Comparison of ENCODE assay signal across 8 cellular contexts in genomic region chr12:49567611-49568441, GRCh38. TPM values are rescaled to one million over a fixed set of nuclear protein-coding genes. Genes with fewer than 3 reads are reported as not detected.
DNase-seq lines count a peak whose midpoint lies in the region; ATAC-seq and TF ChIP-seq lines count a peak whose summit lies in the region.

TSS of gene MCRS1 (minus strand) at chr12:49568142. CDS start at chr12:49566731, 1,411 bp downstream.

- peak within 1 kb of the TSS; percentile 99 for H3K9ac ChIP-seq in fibroblast of lung (ENCODE audit: insufficient read depth, low read length)

- H4K20me1 ChIP-seq in fibroblast of lung (ENCODE audit: control insufficient read depth, extremely low read depth, insufficient read depth, low read length), result no peaks in the 10 kb centered on the region

- POLR2A ChIA-PET in naive thymus-derived CD8-positive, alpha-beta T cell (lab: Charles Lee), result interaction anchor here (0.5 to 2.0 kb wide), 15 partner anchors 9 to 1833 kb away, joined by 3 to 9 read pairs (median 3); partner anchors contain the start of genes DDX23, FMNL3, KCNH3 and POU6F1

- peaks cover 28 to 75% (median 68%) of the 10 kb centered on the region in 4 donors for H3K4me1 Mint-ChIP-seq in naive thymus-derived CD8-positive, alpha-beta T cell

- H3K4me2 ChIP-seq in fibroblast of lung (ENCODE audit: extremely low read depth, insufficient read depth, low read length), result peak within 1 kb of the TSS; percentile 100

- H3K4me3 ChIP-seq in fibroblast of lung (replicated peaks in 1 of 4; ENCODE audit: control extremely low read depth in 1 of 4, insufficient read depth in 1 of 4, low read depth in 3 of 4, low read length in 4 of 4), result peak within 1 kb of the TSS; percentile 77 to 100 (median 96)

- H3K27ac Mint-ChIP-seq in naive thymus-derived CD8-positive, alpha-beta T cell, result peak within 1 kb of the TSS; percentile 97 to 100 (median 100)

- peak within 1 kb of the TSS; percentile 98 for H3K27ac ChIP-seq in fibroblast of lung (ENCODE audit: insufficient read depth, low read length)

- TF ChIP-seq CTCF in fibroblast of lung (conservative IDR thresholded peaks at IDR 0.05 in 1 of 2, IDR thresholded peaks at IDR 0.05 in 1 of 2; ENCODE audit: low read depth in 1 of 2, low read length in 2 of 2), result no peak

- H3K27me3 ChIP-seq in fibroblast of lung (ENCODE audit: control insufficient read depth, insufficient read depth, low read length), result no peaks in the 10 kb centered on the region

- peak within 1 kb of the TSS; percentile 99 for H2AFZ ChIP-seq in fibroblast of lung (ENCODE audit: low read length)

- peaks cover 3% of the 10 kb centered on the region for H3K4me1 ChIP-seq in fibroblast of lung (ENCODE audit: control insufficient read depth, extremely low read depth, insufficient read depth, low read length)

- ATAC-seq in GM21786 (IDR thresholded peaks at IDR 0.05; ENCODE audit: unreplicated experiment), result peak; percentile 79
- peak; percentile 86 to 90 for ATAC-seq in naive thymus-derived CD8-positive, alpha-beta T cell

- DNase-seq in DMS79 (lab: John Stamatoyannopoulos, UW), result peak; percentile 82
- peak; percentile 93 to 94 for DNase-seq in Kasumi-1 (lab: John Stamatoyannopoulos, UW)
- peak; percentile 86 for DNase-seq in RPMI7951 (ENCODE audit: low read depth)
- peak; percentile 75 to 81 for DNase-seq in activated T-helper 1 cell treated with anti-CD3 and anti-CD28 coated beads, Interleukin-2, amount 50 U/mL, for 16 hours (ENCODE audit: low read depth in 1 of 2, low spot score in 1 of 2)
- DNase-seq in fibroblast of lung (ENCODE audit: low read depth in 2 of 2), result peak; percentile 85 to 93
- peak; percentile 83 to 97 (median 87) for DNase-seq in naive thymus-derived CD8-positive, alpha-beta T cell
- DNase-seq in stimulated activated naive CD4-positive, alpha-beta T cell (lab: John Stamatoyannopoulos, UW), result peak; percentile 85 to 99 (median 89)

- H3K9me3 ChIP-seq in fibroblast of lung (ENCODE audit: control insufficient read depth, insufficient read depth, low read depth, low read length), result no peaks in the 10 kb centered on the region

- H3K9me3 Mint-ChIP-seq in naive thymus-derived CD8-positive, alpha-beta T cell, result no peaks in the 10 kb centered on the region

- peaks cover 17% of the 10 kb centered on the region for H3K36me3 ChIP-seq in fibroblast of lung (ENCODE audit: control insufficient read depth, insufficient read depth, low read length)

- H3K79me2 ChIP-seq in fibroblast of lung (ENCODE audit: control insufficient read depth, insufficient read depth, low read length), result peaks cover 24% of the 10 kb centered on the region

- H3K27me3 Mint-ChIP-seq in naive thymus-derived CD8-positive, alpha-beta T cell, result no peaks in the 10 kb centered on the region

- H3K36me3 Mint-ChIP-seq in naive thymus-derived CD8-positive, alpha-beta T cell, result peaks cover 0 to 22% (median 5%) of the 10 kb centered on the region in 3 donors

- H3K4me3 Mint-ChIP-seq in naive thymus-derived CD8-positive, alpha-beta T cell, result peak within 1 kb of the TSS; percentile 97 to 100 (median 98)

RNA-seq across cellular contexts. Expression of gene MCRS1, which starts in this region (rescaled TPM):
- 70.5 and 73.7 TPM in 2 replicates for total RNA-seq in RPMI7951 (2014; rRNA removed; shearing (Covaris generic))
- total RNA-seq in fibroblast of lung, result 37.5 and 52.2 TPM in 2 replicates
- polyA plus RNA-seq in fibroblast of lung, result 51.1 and 55.4 TPM in 2 replicates
- 43.0 and 57.5 TPM in 2 replicates for polyA plus RNA-seq in fibroblast of lung (2012)
- polyA minus RNA-seq in fibroblast of lung (ENCODE audit: low replicate concordance), result 103 and 119 TPM in 2 replicates
- total RNA-seq in naive thymus-derived CD8-positive, alpha-beta T cell, result 10 to 100 TPM; 94.4 to 99.7 TPM
- 10 to 100 TPM; 52.2 to 58.0 (median 56.0) TPM for polyA plus RNA-seq in naive thymus-derived CD8-positive, alpha-beta T cell

Comparison
In these comparisons a context has a peak if more than half of its experiments do, and no peak if none do; other contexts are left out.
1. Peak in every context shown above with its lines: DNase-seq, ATAC-seq, H3K4me3 ChIP-seq and H3K27ac ChIP-seq.